23 cellular contexts compared by ENCODE assay signal in genomic region chr21:41903559-41904351, GRCh38.
"Had no signal": no experiment of that assay in that cellular context is flagged by ENCODE, and none has a peak within 500 bp of the region (broad histone marks: within the 10 kb centered on the region; RNA-seq: fewer than 3 reads in every experiment).

No MANE protein-coding gene starts in this region.

- H3K27me3 Mint-ChIP-seq: activated naive CD8-positive, alpha-beta T cell treated with anti-CD3 and anti-CD28 coated beads, Interleukin-2, amount 10 ng/mL, durations not matched to agents 7 days and 5 days; dendritic cell treated with granulocyte-macrophage colony-stimulating factor and Interleukin-4, amounts not matched to agents 40 ng/mL and 50 ng/mL, for 4 days; stimulated activated memory B cell treated with anti-CD40 and anti-IgM and Interleukin-4, amounts not matched to agents 10 μg/mL and 1 μg/mL and 100 μg/mL, for 72 hours; T-helper 17 cell; type B pancreatic cell had no signal

- H3K4me3 ChIP-seq: heart left ventricle, right lobe of liver, smooth muscle cell, thoracic aorta had no signal

- ATAC-seq: heart left ventricle; left ventricle myocardium superior; natural killer cell treated with Interleukin-12 subunit alpha and Interleukin-12 subunit beta and Interleukin-15 and Interleukin-18, amount 100 ng/mL, for 72 hours; right lobe of liver; stimulated activated memory B cell treated with anti-CD40 and anti-IgM and Interleukin-4, amounts not matched to agents 10 μg/mL and 1 μg/mL and 100 μg/mL, for 72 hours; T-helper 17 cell had no signal

- H3K27ac Mint-ChIP-seq: activated naive CD8-positive, alpha-beta T cell treated with anti-CD3 and anti-CD28 coated beads, Interleukin-2, amount 10 ng/mL, durations not matched to agents 7 days and 5 days; dendritic cell treated with granulocyte-macrophage colony-stimulating factor and Interleukin-4, amounts not matched to agents 40 ng/mL and 50 ng/mL, for 4 days; natural killer cell treated with Interleukin-12 subunit alpha and Interleukin-12 subunit beta and Interleukin-15 and Interleukin-18, amount 100 ng/mL, for 72 hours; stimulated activated memory B cell treated with anti-CD40 and anti-IgM and Interleukin-4, amounts not matched to agents 10 μg/mL and 1 μg/mL and 100 μg/mL, for 72 hours; T-helper 17 cell; type B pancreatic cell had no signal

- H3K27ac ChIP-seq: heart left ventricle, parathyroid adenoma, right lobe of liver, thoracic aorta, WERI-Rb-1 had no signal

- H3K9me3 Mint-ChIP-seq: activated naive CD8-positive, alpha-beta T cell treated with anti-CD3 and anti-CD28 coated beads, Interleukin-2, amount 10 ng/mL, durations not matched to agents 7 days and 5 days; dendritic cell treated with granulocyte-macrophage colony-stimulating factor and Interleukin-4, amounts not matched to agents 40 ng/mL and 50 ng/mL, for 4 days; natural killer cell treated with Interleukin-12 subunit alpha and Interleukin-12 subunit beta and Interleukin-15 and Interleukin-18, amount 100 ng/mL, for 72 hours; stimulated activated memory B cell treated with anti-CD40 and anti-IgM and Interleukin-4, amounts not matched to agents 10 μg/mL and 1 μg/mL and 100 μg/mL, for 72 hours; type B pancreatic cell had no signal

- H3K4me3 Mint-ChIP-seq: activated naive CD8-positive, alpha-beta T cell treated with anti-CD3 and anti-CD28 coated beads, Interleukin-2, amount 10 ng/mL, durations not matched to agents 7 days and 5 days; dendritic cell treated with granulocyte-macrophage colony-stimulating factor and Interleukin-4, amounts not matched to agents 40 ng/mL and 50 ng/mL, for 4 days; natural killer cell treated with Interleukin-12 subunit alpha and Interleukin-12 subunit beta and Interleukin-15 and Interleukin-18, amount 100 ng/mL, for 72 hours; stimulated activated memory B cell treated with anti-CD40 and anti-IgM and Interleukin-4, amounts not matched to agents 10 μg/mL and 1 μg/mL and 100 μg/mL, for 72 hours; T-helper 17 cell; type B pancreatic cell had no signal

- H3K27me3 ChIP-seq: heart left ventricle, right lobe of liver had no signal

- DNase-seq: activated CD4-positive, alpha-beta T cell treated with anti-CD3 and anti-CD28 coated beads for 1 hour; activated CD4-positive, alpha-beta T cell treated with anti-CD3 and anti-CD28 coated beads, Interleukin-2, amount 50 U/mL, for 1 hour; activated naive CD4-positive, alpha-beta T cell; activated naive CD8-positive, alpha-beta T cell treated with anti-CD3 and anti-CD28 coated beads, Interleukin-2, amount 10 ng/mL, durations not matched to agents 7 days and 5 days; activated T-cell treated with anti-CD3 and anti-CD28 coated beads, Interleukin-2, amount 50 U/mL, for 1 hour; amygdala; cerebellar nuclear complex; effector CD4-positive, alpha-beta T cell; heart left ventricle; left ventricle myocardium superior; mammary epithelial cell; nucleus accumbens; right lobe of liver; stimulated activated CD4-positive, alpha-beta T cell treated with anti-CD3 and anti-CD28 coated beads, Interleukin-15, amount 100 ng/mL, for 24 hours; T-helper 17 cell; WERI-Rb-1 had no signal
